Comparison of ENCODE assay signal across 19 cellular contexts in the genomic region with DNA sequence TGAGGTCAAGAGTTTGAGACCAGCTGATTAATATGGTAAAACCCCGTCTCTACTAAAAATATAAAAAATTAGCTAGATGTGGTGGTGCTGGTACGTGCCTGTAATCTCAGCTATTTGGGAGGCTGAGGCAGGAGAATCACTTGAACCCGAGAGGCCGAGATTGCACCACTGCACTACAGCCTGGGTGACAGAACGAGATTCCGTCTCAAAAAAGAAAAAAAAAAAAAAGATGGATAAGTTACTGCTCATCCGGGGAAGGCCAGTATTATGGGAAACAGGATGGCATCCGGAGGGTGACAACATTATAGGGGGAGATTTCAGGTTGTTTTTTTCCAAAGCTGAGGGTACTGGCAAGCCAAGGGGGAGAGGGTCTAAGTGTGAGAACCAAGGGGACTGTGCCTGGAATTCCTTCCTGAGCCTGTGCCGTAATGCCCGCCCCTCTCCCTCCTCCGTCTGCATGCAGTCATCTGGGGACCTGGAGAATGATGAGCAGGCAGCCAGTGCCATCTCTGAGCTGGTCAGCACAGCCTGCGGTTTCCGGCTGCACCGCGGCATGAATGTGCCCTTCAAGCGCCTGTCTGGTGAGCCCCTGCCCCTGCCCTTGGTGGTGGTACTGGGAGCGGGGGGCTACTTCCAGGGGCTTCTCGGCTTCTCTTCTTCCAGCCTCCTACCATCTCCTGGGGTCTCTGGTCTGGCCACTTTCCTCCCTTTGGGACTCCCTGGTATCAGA. TPM values are rescaled to one million over a fixed set of nuclear protein-coding genes. Genes with fewer than 3 reads are reported as not detected.
DNase-seq lines count a peak whose midpoint lies in the region; ATAC-seq, FAIRE-seq and TF ChIP-seq lines count a peak whose summit lies in the region.
"Had no signal": no experiment of that assay in that cellular context is flagged by ENCODE, and none has a peak within 500 bp of the region (broad histone marks: within the 10 kb centered on the region; RNA-seq: fewer than 3 reads in every experiment).

No MANE protein-coding gene starts in this region.

- 97% methylated on average over 13 of the region's 18 CpGs for WGBS in HepG2 (ENCODE audit: low lambda C conversion rate)
- 83% methylated on average over 9 of the region's 18 CpGs for WGBS in right lobe of liver (ENCODE audit: insufficient coverage, low coverage, low lambda C conversion rate, missing lambda C conversion rate)
- 87 to 93% (median 91%) methylated on average over 17 to 18 of the region's 18 CpGs for WGBS in stomach, 5 donors
- 90 to 93% methylated on average over 13 to 18 of the region's 18 CpGs for WGBS in body of pancreas, 2 donors

- no peak for TF ChIP-seq CTCF in HepG2 (CRISPR knock-in tag; IDR thresholded peaks at IDR 0.05)
- TF ChIP-seq CTCF in right lobe of liver (IDR thresholded peaks at IDR 0.05) = no peak
- TF ChIP-seq CTCF in stomach (IDR thresholded peaks at IDR 0.05) = no peak
- TF ChIP-seq CTCF in body of pancreas (IDR thresholded peaks at IDR 0.05) = no peak

- no TSS peak for BruUV-seq in HepG2 (replicated peaks; lab: Mats Ljungman, UMichigan)

- H3K4me3 ChIP-seq in HepG2 (replicated peaks in 1 of 3; ENCODE audit: insufficient read depth in 1 of 3, low read depth in 2 of 3, low read length in 3 of 3) (no peak overlapping the region), right lobe of liver (no peak overlapping the region), stomach (no peak overlapping the region), body of pancreas (no peak overlapping the region)
- H3K4me3 ChIP-seq: cardiac muscle cell, GM23248, mucosa of descending colon, prostate gland, vagina had no signal

- no peaks in the 10 kb centered on the region for H3K27me3 Mint-ChIP-seq in T-cell
- no peaks in the 10 kb centered on the region for H3K27me3 Mint-ChIP-seq in dendritic cell treated with granulocyte-macrophage colony-stimulating factor and Interleukin-4, amounts not matched to agents 40 ng/mL and 50 ng/mL, for 4 days
- H3K27me3 Mint-ChIP-seq: activated naive CD4-positive, alpha-beta T cell treated with anti-CD3 and anti-CD28 coated beads, Interleukin-2, amount 10 ng/mL, durations not matched to agents 7 days and 5 days had no signal

- no peaks in the 10 kb centered on the region for H3K27me3 ChIP-seq in HepG2 (ENCODE audit: control insufficient read depth in 1 of 2, insufficient read depth in 2 of 2, low read length in 2 of 2)
- H3K27me3 ChIP-seq in right lobe of liver = no peaks in the 10 kb centered on the region
- H3K27me3 ChIP-seq in stomach = no peaks in the 10 kb centered on the region
- H3K27me3 ChIP-seq in body of pancreas = no peaks in the 10 kb centered on the region
- H3K27me3 ChIP-seq: cardiac muscle cell, vagina had no signal

- H3K4me1 ChIP-seq in HepG2 (ENCODE audit: insufficient read depth, low read length) (peaks cover 75% of the 10 kb centered on the region), right lobe of liver (peaks cover 0 to 23% (median 0%) of the 10 kb centered on the region in 4 donors), stomach (peaks cover 20 to 93% (median 64%) of the 10 kb centered on the region in 4 donors), body of pancreas (peaks cover 28% of the 10 kb centered on the region)

- in situ Hi-C loops in HepG2 (cut with HindIII; ENCODE audit: extremely low pct_ligation_motif_present, low pct_unique_long_range_greater_than_20kb) = no loop called here

- no peak for FAIRE-seq in HepG2 (lab: Jason Lieb, UNC)

- H3K9me3 ChIP-seq in HepG2 (ENCODE audit: low read length) (no peaks in the 10 kb centered on the region), right lobe of liver (no peaks in the 10 kb centered on the region), stomach (no peaks in the 10 kb centered on the region), body of pancreas (no peaks in the 10 kb centered on the region)
- H3K9me3 ChIP-seq: mucosa of descending colon, prostate gland, vagina had no signal

- peaks cover 15% of the 10 kb centered on the region for H3K79me2 ChIP-seq in HepG2 (ENCODE audit: insufficient read depth, low read length)

- no peak for ATAC-seq in HepG2
- no peak for ATAC-seq in right lobe of liver
- no peak for ATAC-seq in T-cell (replicated peaks in 1 of 4)
- no peak for ATAC-seq in body of pancreas

- peaks cover 6% of the 10 kb centered on the region; the same call in 1 of the 2 replicates for H4K20me1 ChIP-seq in HepG2 (ENCODE audit: insufficient read depth, low read length)

- POLR2A ChIA-PET in HepG2 (lab: Yijun Ruan, JAX) = no interaction called here
- POLR2A ChIA-PET in T-cell (lab: Charles Lee) = no interaction called here

- peaks cover 28% of the 10 kb centered on the region for H3K36me3 Mint-ChIP-seq in T-cell
- H3K36me3 Mint-ChIP-seq in dendritic cell treated with granulocyte-macrophage colony-stimulating factor and Interleukin-4, amounts not matched to agents 40 ng/mL and 50 ng/mL, for 4 days (ENCODE audit: low read depth) = peaks cover 92% of the 10 kb centered on the region

- H3K27ac Mint-ChIP-seq in T-cell = peak overlapping the region; percentile 56 to 81
- H3K27ac Mint-ChIP-seq in dendritic cell treated with granulocyte-macrophage colony-stimulating factor and Interleukin-4, amounts not matched to agents 40 ng/mL and 50 ng/mL, for 4 days = peak overlapping the region; percentile 75

- H3K9ac ChIP-seq in HepG2 (ENCODE audit: insufficient read depth, low read depth, low read length) = no peak overlapping the region
- H3K9ac ChIP-seq: GM23248 had no signal

- CTCF ChIA-PET in HepG2 (lab: Yijun Ruan, JAX; ENCODE audit: low intra/inter-chr PET ratio, low total read pairs) (no interaction called here), T-cell (lab: Charles Lee) (no interaction called here)

- no peak for DNase-seq in HepG2 (ENCODE audit: low spot score)
- DNase-seq in right lobe of liver = no peak
- no peak for DNase-seq in T-cell
- DNase-seq in stomach = no peak
- DNase-seq in cerebellar cortex (ENCODE audit: low spot score) = no peak
- DNase-seq in body of pancreas = no peak
- no peak for DNase-seq in NCI-H526 treated with DMSO at 0.1 percent for 48 hours (lab: John Stamatoyannopoulos, UW)
- DNase-seq: activated naive CD4-positive, alpha-beta T cell treated with anti-CD3 and anti-CD28 coated beads, Interleukin-2, amount 10 ng/mL, durations not matched to agents 7 days and 5 days; DMS153; hypothalamus; kidney glomerular epithelial cell; NCI-H1694 treated with DMSO at 0.1 percent for 48 hours had no signal

- H3K4me2 ChIP-seq in HepG2 (ENCODE audit: low read depth, low read length) = no peak overlapping the region

- no peak for TF ChIP-seq EP300 in HepG2 (IDR thresholded peaks at IDR 0.05; ENCODE audit: low read depth in 2 of 2, low read length in 2 of 2)
- TF ChIP-seq EP300 in HepG2 (CRISPR knock-in tag; IDR thresholded peaks at IDR 0.05; ENCODE audit: borderline replicate concordance) = no peak
- no peak for TF ChIP-seq EP300 in stomach (IDR thresholded peaks at IDR 0.05)

- peak in 1 of 2 experiments; percentile 38; a peak in 1 of 4 replicates for TF ChIP-seq POLR2A in HepG2 (IDR thresholded peaks at IDR 0.05; ENCODE audit: insufficient read depth in 1 of 2, low read depth in 2 of 2, low read length in 2 of 2)
- no peak for TF ChIP-seq POLR2A in right lobe of liver (IDR thresholded peaks at IDR 0.05)
- no peak for TF ChIP-seq POLR2A in stomach (IDR thresholded peaks at IDR 0.05)
- TF ChIP-seq POLR2A in body of pancreas (IDR thresholded peaks at IDR 0.05) = no peak

- no peak for TF ChIP-seq RAD21 in HepG2 (CRISPR knock-in tag; IDR thresholded peaks at IDR 0.05)

- H3K4me3 Mint-ChIP-seq in T-cell = no peak overlapping the region
- H3K4me3 Mint-ChIP-seq in dendritic cell treated with granulocyte-macrophage colony-stimulating factor and Interleukin-4, amounts not matched to agents 40 ng/mL and 50 ng/mL, for 4 days = no peak overlapping the region
- H3K4me3 Mint-ChIP-seq: activated naive CD4-positive, alpha-beta T cell treated with anti-CD3 and anti-CD28 coated beads, Interleukin-2, amount 10 ng/mL, durations not matched to agents 7 days and 5 days had no signal

- no peaks in the 10 kb centered on the region for H3K9me3 Mint-ChIP-seq in T-cell
- no peaks in the 10 kb centered on the region for H3K9me3 Mint-ChIP-seq in dendritic cell treated with granulocyte-macrophage colony-stimulating factor and Interleukin-4, amounts not matched to agents 40 ng/mL and 50 ng/mL, for 4 days
- H3K9me3 Mint-ChIP-seq: activated naive CD4-positive, alpha-beta T cell treated with anti-CD3 and anti-CD28 coated beads, Interleukin-2, amount 10 ng/mL, durations not matched to agents 7 days and 5 days had no signal

- intact Hi-C loops in HepG2 (cut with micrococcal nuclease; ENCODE audit: unreplicated experiment) (no loop called here), right lobe of liver (cut with DNase I) (loop anchor here in 1 of 2 donors (5.0 kb wide), 1 partner anchor 54 kb away; no protein-coding TSS in a partner anchor), stomach (cut with DNase I; ENCODE audit: low total_unique reads) (no loop called here), body of pancreas (cut with DNase I) (no loop called here)
- intact Hi-C loops in dendritic cell treated with granulocyte-macrophage colony-stimulating factor and Interleukin-4, amounts not matched to agents 40 ng/mL and 50 ng/mL, for 4 days (cut with micrococcal nuclease) = no loop called here

- no peak overlapping the region for H2AFZ ChIP-seq in HepG2 (ENCODE audit: low read length)
- H2AFZ ChIP-seq: GM23248 had no signal

- H3K27ac ChIP-seq in HepG2 (ENCODE audit: extremely low read length, insufficient read depth, low read length) (no peak overlapping the region), right lobe of liver (no peak overlapping the region), stomach (peak overlapping the region in 3 of 5 donors; percentile 26 to 65 (median 38)), body of pancreas (no peak overlapping the region)
- H3K27ac ChIP-seq: GM23248, prostate gland, vagina had no signal

- H3K36me3 ChIP-seq in HepG2 (replicated peaks in 1 of 2; ENCODE audit: control insufficient read depth in 1 of 2, insufficient read depth in 2 of 2, low read length in 2 of 2) (peaks cover 6 to 24% of the 10 kb centered on the region in 2 experiments), right lobe of liver (peaks cover 0 to 18% (median 4%) of the 10 kb centered on the region in 4 donors), stomach (peaks cover 31 to 63% (median 51%) of the 10 kb centered on the region in 4 donors), body of pancreas (replicated peaks in 1 of 2; ENCODE audit: insufficient read depth in 1 of 2, low read depth in 2 of 2) (peaks cover 0 to 2% of the 10 kb centered on the region in 2 donors)

- H3K4me1 Mint-ChIP-seq in T-cell = peaks cover 71% of the 10 kb centered on the region in 3 donors
- peaks cover 90% of the 10 kb centered on the region for H3K4me1 Mint-ChIP-seq in dendritic cell treated with granulocyte-macrophage colony-stimulating factor and Interleukin-4, amounts not matched to agents 40 ng/mL and 50 ng/mL, for 4 days (ENCODE audit: low read depth)

RNA-seq across cellular contexts. Expression of gene LAMTOR4, which starts 4.4 kb away (rescaled TPM):
- total RNA-seq in HepG2 (2016; rRNA removed; fragmentation: Illumina TruSeq; extraction: Trizol) (115 and 120 TPM in 2 replicates), right lobe of liver (10 to 100 TPM; 35.8 to 66.6 (median 44.9) TPM), T-cell (100 to 1,000 TPM; 140 to 216 (median 187) TPM), stomach (100 to 1,000 TPM in 3 of 5 donors, 10 to 100 TPM in 2; 26.3 to 889 (median 159) TPM), body of pancreas (100 to 1,000 TPM in 1 of 2 donors, 10 to 100 TPM in 1; 86.1 to 119 TPM)
- total RNA-seq in HepG2 (2016; cell fraction: cytosol; rRNA removed; fragmentation: Illumina TruSeq; extraction: Trizol; ENCODE audit: low read depth) = 39.3 and 64.2 TPM in 2 replicates
- total RNA-seq in HepG2 (2016; cell fraction: insoluble cytoplasmic fraction; rRNA removed; fragmentation: Illumina TruSeq; extraction: Trizol) = 113 and 130 TPM in 2 replicates
- total RNA-seq in HepG2 (2016; cell fraction: membrane; rRNA removed; fragmentation: Illumina TruSeq; extraction: Trizol) = 64.6 and 78.5 TPM in 2 replicates
- 43.3 and 51.5 TPM in 2 replicates for total RNA-seq in HepG2 (2016; cell fraction: nucleus; rRNA removed; fragmentation: Illumina TruSeq; extraction: Trizol)
- polyA plus RNA-seq in HepG2 (2011; rRNA removed) (111 and 118 TPM in 2 replicates), stomach (100 to 1,000 TPM; 307 to 476 (median 334) TPM)
- 170 and 243 TPM in 2 replicates for polyA plus RNA-seq in HepG2 (2011; cell fraction: cytosol; rRNA removed)
- polyA plus RNA-seq in HepG2 (2011; cell fraction: nucleus; rRNA removed) = 155 and 156 TPM in 2 replicates
- 58.9 and 63.9 TPM in 2 replicates for polyA plus RNA-seq in HepG2 (2012)
- 44.3 and 58.0 TPM in 2 replicates for polyA plus RNA-seq in HepG2 (2016; cell fraction: cytosol; fragmentation: Illumina TruSeq; extraction: Trizol; ENCODE audit: low read depth)
- polyA plus RNA-seq in HepG2 (2016; cell fraction: insoluble cytoplasmic fraction; fragmentation: Illumina TruSeq; extraction: Trizol; ENCODE audit: low read depth) = 97.2 and 108 TPM in 2 replicates
- polyA plus RNA-seq in HepG2 (2016; cell fraction: membrane; fragmentation: Illumina TruSeq; extraction: Trizol; ENCODE audit: low read depth) = 53.6 and 55.9 TPM in 2 replicates
- 100 and 103 TPM in 2 replicates for polyA plus RNA-seq in HepG2 (2016; cell fraction: nucleus; fragmentation: Illumina TruSeq; extraction: Trizol; ENCODE audit: insufficient read depth, low read depth)
- 38.7 and 82.7 TPM in 2 replicates for polyA minus RNA-seq in HepG2 (2011; rRNA and poly(A)+ RNA removed; ENCODE audit: low replicate concordance)
- polyA minus RNA-seq in HepG2 (2011; cell fraction: cytosol; rRNA and poly(A)+ RNA removed) = 11.4 and 11.6 TPM in 2 replicates
- 13.3 and 15.4 TPM in 2 replicates for polyA minus RNA-seq in HepG2 (2011; cell fraction: nucleus; rRNA and poly(A)+ RNA removed)

RNA-seq across cellular contexts. Expression of gene TRAPPC14, which starts 5.4 kb away (rescaled TPM):
- total RNA-seq in HepG2 (2016; rRNA removed; fragmentation: Illumina TruSeq; extraction: Trizol) = 2.0 and 9.6 TPM in 2 replicates
- total RNA-seq in HepG2 (2016; cell fraction: cytosol; rRNA removed; fragmentation: Illumina TruSeq; extraction: Trizol; ENCODE audit: low read depth) = 1.5 and 1.8 TPM in 2 replicates
- total RNA-seq in HepG2 (2016; cell fraction: insoluble cytoplasmic fraction; rRNA removed; fragmentation: Illumina TruSeq; extraction: Trizol) = 2.3 and 9.9 TPM in 2 replicates
- total RNA-seq in HepG2 (2016; cell fraction: membrane; rRNA removed; fragmentation: Illumina TruSeq; extraction: Trizol) = 3.1 and 3.3 TPM in 2 replicates
- total RNA-seq in HepG2 (2016; cell fraction: nucleus; rRNA removed; fragmentation: Illumina TruSeq; extraction: Trizol) = 15.6 and 20.8 TPM in 2 replicates
- polyA plus RNA-seq in HepG2 (2011; rRNA removed) = 4.7 and 7.0 TPM in 2 replicates
- 1.6 and 1.7 TPM in 2 replicates for polyA plus RNA-seq in HepG2 (2011; cell fraction: cytosol; rRNA removed)
- 46.2 and 74.5 TPM in 2 replicates for polyA plus RNA-seq in HepG2 (2011; cell fraction: nucleus; rRNA removed)
- polyA plus RNA-seq in HepG2 (2012) = 7.0 and 9.8 TPM in 2 replicates
- polyA plus RNA-seq in HepG2 (2016; cell fraction: cytosol; fragmentation: Illumina TruSeq; extraction: Trizol; ENCODE audit: low read depth) = 1.8 TPM in 2 replicates
- polyA plus RNA-seq in HepG2 (2016; cell fraction: insoluble cytoplasmic fraction; fragmentation: Illumina TruSeq; extraction: Trizol; ENCODE audit: low read depth) = 3.5 and 4.4 TPM in 2 replicates
- polyA plus RNA-seq in HepG2 (2016; cell fraction: membrane; fragmentation: Illumina TruSeq; extraction: Trizol; ENCODE audit: low read depth) = 3.1 TPM in 2 replicates
- polyA plus RNA-seq in HepG2 (2016; cell fraction: nucleus; fragmentation: Illumina TruSeq; extraction: Trizol; ENCODE audit: insufficient read depth, low read depth) = 51.8 and 52.2 TPM in 2 replicates
- polyA minus RNA-seq in HepG2 (2011; rRNA and poly(A)+ RNA removed; ENCODE audit: low replicate concordance) = 10.0 and 12.3 TPM in 2 replicates
- 1.5 and 2.7 TPM in 2 replicates for polyA minus RNA-seq in HepG2 (2011; cell fraction: cytosol; rRNA and poly(A)+ RNA removed)
- 15.2 and 18.6 TPM in 2 replicates for polyA minus RNA-seq in HepG2 (2011; cell fraction: nucleus; rRNA and poly(A)+ RNA removed)
- total RNA-seq in right lobe of liver = 10 to 100 TPM in 4 of 6 experiments, 1 to 10 TPM in 2; 8.2 to 14.6 (median 10.3) TPM
- 10 to 100 TPM; 52.0 to 97.2 (median 79.0) TPM for total RNA-seq in T-cell
- 10 to 100 TPM; 16.2 to 33.3 (median 28.6) TPM for total RNA-seq in stomach
- 10 to 100 TPM; 10.7 to 17.2 (median 11.4) TPM for polyA plus RNA-seq in stomach
- total RNA-seq in body of pancreas = 10 to 100 TPM in 1 of 2 donors, 1 to 10 TPM in 1; 7.3 to 27.7 TPM

RNA-seq across cellular contexts. Expression of gene GAL3ST4, which starts 15.3 kb away (rescaled TPM):
- total RNA-seq in HepG2 (2016; rRNA removed; fragmentation: Illumina TruSeq; extraction: Trizol) (0.29 TPM in 1 of 2 replicates, not detected in the other), right lobe of liver (1 to 10 TPM in 1 of 6 experiments, under 1 TPM in 4, not detected in 1; 0.12 to 1.1 (median 0.56) TPM), T-cell (10 to 100 TPM; 10.5 to 29.7 (median 18.0) TPM), stomach (1 to 10 TPM in 2 of 5 donors, not detected in 3; 1.5 to 1.6 TPM), body of pancreas (under 1 TPM in 1 of 2 donors, not detected in 1; 0.26 TPM)
- total RNA-seq in HepG2 (2016; cell fraction: cytosol; rRNA removed; fragmentation: Illumina TruSeq; extraction: Trizol; ENCODE audit: low read depth) = not detected in 2 replicates
- 0.07 and 0.13 TPM in 2 replicates for total RNA-seq in HepG2 (2016; cell fraction: insoluble cytoplasmic fraction; rRNA removed; fragmentation: Illumina TruSeq; extraction: Trizol)
- total RNA-seq in HepG2 (2016; cell fraction: membrane; rRNA removed; fragmentation: Illumina TruSeq; extraction: Trizol) = 0.06 and 0.14 TPM in 2 replicates
- 0.28 and 0.34 TPM in 2 replicates for total RNA-seq in HepG2 (2016; cell fraction: nucleus; rRNA removed; fragmentation: Illumina TruSeq; extraction: Trizol)
- polyA plus RNA-seq in HepG2 (2011; rRNA removed) (0.41 and 0.73 TPM in 2 replicates), stomach (1 to 10 TPM; 1.7 to 2.4 (median 2.1) TPM)
- 0.24 and 0.25 TPM in 2 replicates for polyA plus RNA-seq in HepG2 (2011; cell fraction: cytosol; rRNA removed)
- polyA plus RNA-seq in HepG2 (2011; cell fraction: nucleus; rRNA removed) = 1.7 and 1.8 TPM in 2 replicates
- polyA plus RNA-seq in HepG2 (2012) = 0.35 and 0.71 TPM in 2 replicates
- polyA plus RNA-seq in HepG2 (2016; cell fraction: cytosol; fragmentation: Illumina TruSeq; extraction: Trizol; ENCODE audit: low read depth) = 0.15 TPM in 1 of 2 replicates, not detected in the other
- 0.22 and 0.42 TPM in 2 replicates for polyA plus RNA-seq in HepG2 (2016; cell fraction: insoluble cytoplasmic fraction; fragmentation: Illumina TruSeq; extraction: Trizol; ENCODE audit: low read depth)
- polyA plus RNA-seq in HepG2 (2016; cell fraction: membrane; fragmentation: Illumina TruSeq; extraction: Trizol; ENCODE audit: low read depth) = 0.13 and 0.14 TPM in 2 replicates
- polyA plus RNA-seq in HepG2 (2016; cell fraction: nucleus; fragmentation: Illumina TruSeq; extraction: Trizol; ENCODE audit: insufficient read depth, low read depth) = 0.70 and 1.3 TPM in 2 replicates
- 0.58 and 0.64 TPM in 2 replicates for polyA minus RNA-seq in HepG2 (2011; rRNA and poly(A)+ RNA removed; ENCODE audit: low replicate concordance)
- not detected in 2 replicates for polyA minus RNA-seq in HepG2 (2011; cell fraction: cytosol; rRNA and poly(A)+ RNA removed)
- 0.25 and 0.26 TPM in 2 replicates for polyA minus RNA-seq in HepG2 (2011; cell fraction: nucleus; rRNA and poly(A)+ RNA removed)
- total RNA-seq: HT-29 had no signal

RNA-seq across cellular contexts. Expression of gene GPC2, which starts 24.1 kb away (rescaled TPM):
- total RNA-seq in HepG2 (2016; rRNA removed; fragmentation: Illumina TruSeq; extraction: Trizol) (0.10 and 0.64 TPM in 2 replicates), right lobe of liver (under 1 TPM in 2 of 6 experiments, not detected in 4; 0.35 to 0.40 TPM), T-cell (10 to 100 TPM; 12.4 to 37.0 (median 26.3) TPM), stomach (1 to 10 TPM in 3 of 5 donors, under 1 TPM in 1, not detected in 1; 0.92 to 4.9 (median 2.6) TPM), body of pancreas (1 to 10 TPM in 1 of 2 donors, under 1 TPM in 1; 0.99 to 1.6 TPM)
- total RNA-seq in HepG2 (2016; cell fraction: cytosol; rRNA removed; fragmentation: Illumina TruSeq; extraction: Trizol; ENCODE audit: low read depth) = 0.35 TPM in 1 of 2 replicates, not detected in the other
- total RNA-seq in HepG2 (2016; cell fraction: insoluble cytoplasmic fraction; rRNA removed; fragmentation: Illumina TruSeq; extraction: Trizol) = 1.0 TPM in 1 of 2 replicates, not detected in the other
- 0.12 and 0.14 TPM in 2 replicates for total RNA-seq in HepG2 (2016; cell fraction: membrane; rRNA removed; fragmentation: Illumina TruSeq; extraction: Trizol)
- 2.1 and 2.7 TPM in 2 replicates for total RNA-seq in HepG2 (2016; cell fraction: nucleus; rRNA removed; fragmentation: Illumina TruSeq; extraction: Trizol)
- polyA plus RNA-seq in HepG2 (2011; rRNA removed) (0.76 and 0.78 TPM in 2 replicates), stomach (under 1 TPM in 2 of 3 donors, not detected in 1; 0.12 to 0.48 TPM)
- polyA plus RNA-seq in HepG2 (2011; cell fraction: cytosol; rRNA removed) = 0.46 and 0.51 TPM in 2 replicates
- polyA plus RNA-seq in HepG2 (2011; cell fraction: nucleus; rRNA removed) = 6.6 and 8.4 TPM in 2 replicates
- 0.68 and 1.2 TPM in 2 replicates for polyA plus RNA-seq in HepG2 (2012)
- 0.05 TPM in 1 of 2 replicates, not detected in the other for polyA plus RNA-seq in HepG2 (2016; cell fraction: cytosol; fragmentation: Illumina TruSeq; extraction: Trizol; ENCODE audit: low read depth)
- polyA plus RNA-seq in HepG2 (2016; cell fraction: insoluble cytoplasmic fraction; fragmentation: Illumina TruSeq; extraction: Trizol; ENCODE audit: low read depth) = 0.38 and 0.47 TPM in 2 replicates
- 0.07 TPM in 1 of 2 replicates, not detected in the other for polyA plus RNA-seq in HepG2 (2016; cell fraction: membrane; fragmentation: Illumina TruSeq; extraction: Trizol; ENCODE audit: low read depth)
- 3.9 and 4.1 TPM in 2 replicates for polyA plus RNA-seq in HepG2 (2016; cell fraction: nucleus; fragmentation: Illumina TruSeq; extraction: Trizol; ENCODE audit: insufficient read depth, low read depth)
- polyA minus RNA-seq in HepG2 (2011; rRNA and poly(A)+ RNA removed; ENCODE audit: low replicate concordance) = 0.94 and 1.2 TPM in 2 replicates
- 0.49 TPM in 1 of 2 replicates, not detected in the other for polyA minus RNA-seq in HepG2 (2011; cell fraction: cytosol; rRNA and poly(A)+ RNA removed)
- polyA minus RNA-seq in HepG2 (2011; cell fraction: nucleus; rRNA and poly(A)+ RNA removed) = 0.90 and 3.9 TPM in 2 replicates

RNA-seq across cellular contexts. Expression of gene STAG3, which starts 24.6 kb away (rescaled TPM):
- 0.22 and 0.33 TPM in 2 replicates for total RNA-seq in HepG2 (2016; rRNA removed; fragmentation: Illumina TruSeq; extraction: Trizol)
- not detected in 2 replicates for total RNA-seq in HepG2 (2016; cell fraction: cytosol; rRNA removed; fragmentation: Illumina TruSeq; extraction: Trizol; ENCODE audit: low read depth)
- 0.15 and 0.43 TPM in 2 replicates for total RNA-seq in HepG2 (2016; cell fraction: insoluble cytoplasmic fraction; rRNA removed; fragmentation: Illumina TruSeq; extraction: Trizol)
- total RNA-seq in HepG2 (2016; cell fraction: membrane; rRNA removed; fragmentation: Illumina TruSeq; extraction: Trizol) = 0.10 TPM in 1 of 2 replicates, not detected in the other
- total RNA-seq in HepG2 (2016; cell fraction: nucleus; rRNA removed; fragmentation: Illumina TruSeq; extraction: Trizol) = 1.1 and 1.7 TPM in 2 replicates
- 0.09 and 0.12 TPM in 2 replicates for polyA plus RNA-seq in HepG2 (2011; rRNA removed)
- polyA plus RNA-seq in HepG2 (2011; cell fraction: cytosol; rRNA removed) = 0.05 and 0.08 TPM in 2 replicates
- polyA plus RNA-seq in HepG2 (2011; cell fraction: nucleus; rRNA removed) = 0.80 and 1.3 TPM in 2 replicates
- 2.9 and 4.8 TPM in 2 replicates for polyA plus RNA-seq in HepG2 (2012)
- polyA plus RNA-seq in HepG2 (2016; cell fraction: cytosol; fragmentation: Illumina TruSeq; extraction: Trizol; ENCODE audit: low read depth) = not detected in 2 replicates
- polyA plus RNA-seq in HepG2 (2016; cell fraction: insoluble cytoplasmic fraction; fragmentation: Illumina TruSeq; extraction: Trizol; ENCODE audit: low read depth) = not detected in 2 replicates
- not detected in 2 replicates for polyA plus RNA-seq in HepG2 (2016; cell fraction: membrane; fragmentation: Illumina TruSeq; extraction: Trizol; ENCODE audit: low read depth)
- polyA plus RNA-seq in HepG2 (2016; cell fraction: nucleus; fragmentation: Illumina TruSeq; extraction: Trizol; ENCODE audit: insufficient read depth, low read depth) = 0.81 and 0.92 TPM in 2 replicates
- polyA minus RNA-seq in HepG2 (2011; rRNA and poly(A)+ RNA removed; ENCODE audit: low replicate concordance) = 0.06 and 1.5 TPM in 2 replicates
- polyA minus RNA-seq in HepG2 (2011; cell fraction: cytosol; rRNA and poly(A)+ RNA removed) = not detected in 2 replicates
- 0.52 and 0.62 TPM in 2 replicates for polyA minus RNA-seq in HepG2 (2011; cell fraction: nucleus; rRNA and poly(A)+ RNA removed)
- total RNA-seq in right lobe of liver = 1 to 10 TPM in 4 of 6 experiments, under 1 TPM in 2; 0.81 to 5.9 (median 4.4) TPM
- 1 to 10 TPM; 4.8 to 8.7 (median 7.3) TPM for total RNA-seq in T-cell
- under 1 TPM in 1 of 5 donors, not detected in 4; 0.92 TPM for total RNA-seq in stomach
- polyA plus RNA-seq in stomach = 1 to 10 TPM in 2 of 3 donors, under 1 TPM in 1; 0.50 to 8.8 (median 1.5) TPM
- total RNA-seq in body of pancreas = not detected
- total RNA-seq: vagina had no signal

Comparison
In these comparisons a context has a peak if more than half of its experiments do, and no peak if none do; other contexts are left out.
1. H3K27ac ChIP-seq: peak in stomach (3 of 5); none in HepG2 (single experiment), right lobe of liver (0 of 3) and body of pancreas (0 of 4).
2. RNA of gene GAL3ST4, which starts 15.3 kb away (total RNA-seq): 10.5 to 29.7 TPM in T-cell; 0.12 to 1.1 TPM in right lobe of liver, 0.06 to 0.34 TPM in HepG2, 0.26 TPM in body of pancreas and 1.5 to 1.6 TPM in stomach; every median in the first group is over 4 times any median in the second.